Comparison of ENCODE assay signal across 8 cellular contexts in genomic region chr19:51693246-51693645, GRCh38. TPM values are rescaled to one million over a fixed set of nuclear protein-coding genes. Genes with fewer than 3 reads are reported as not detected.
DNase-seq lines count a peak whose midpoint lies in the region; ATAC-seq and TF ChIP-seq lines count a peak whose summit lies in the region.

SPACA6 (plus strand) TSS chr19:51693330; CDS start chr19:51693527, 197 bp downstream.

- peak within 1 kb of the TSS in 1 of 2 donors; percentile 35 for H3K9ac ChIP-seq in colonic mucosa (ENCODE audit: low read depth in 2 of 2, low read length in 2 of 2)

- POLR2A ChIA-PET in PC-9 (lab: Charles Lee; ENCODE audit: unreplicated experiment): no interaction called here

- H3F3A ChIP-seq in PC-9 (ENCODE audit: insufficient read depth, low read depth): peaks cover 3% of the 10 kb centered on the region; the same call in 1 of the 2 replicates

- TF ChIP-seq POLR2A in thyroid gland (IDR thresholded peaks at IDR 0.05): no peak

- H3K79me2 ChIP-seq in PC-9 (ENCODE audit: low read depth): peaks cover 37% of the 10 kb centered on the region

- intact Hi-C loops in PC-9 (cut with micrococcal nuclease; ENCODE audit: unreplicated experiment) (no loop called here), thyroid gland (cut with DNase I) (no loop called here), colonic mucosa (cut with DNase I) (no loop called here)

- H3K4me1 ChIP-seq in PC-9 (replicated peaks; ENCODE audit: insufficient read depth) (peaks cover 13% of the 10 kb centered on the region), thyroid gland (peaks cover 21 to 22% of the 10 kb centered on the region in 2 donors), colonic mucosa (no peaks in the 10 kb centered on the region)

- H3K27ac ChIP-seq in PC-9: no peak within 1 kb of the TSS
- peak within 1 kb of the TSS in 2 of 3 donors; percentile 94 to 99 for H3K27ac ChIP-seq in thyroid gland
- no peak within 1 kb of the TSS for H3K27ac ChIP-seq in colonic mucosa

- H3K9me2 ChIP-seq in PC-9 (ENCODE audit: insufficient read depth): no peaks in the 10 kb centered on the region

- DNase-seq in PC-9: no peak
- no peak for DNase-seq in dermis blood vessel endothelial cell
- no peak for DNase-seq in mesenteric fat pad (ENCODE audit: low spot score)
- DNase-seq in thyroid gland: no peak
- DNase-seq in GM19238 (ENCODE audit: insufficient read length, low spot score): no peak
- no peak for DNase-seq in colonic mucosa

- TF ChIP-seq CTCF in PC-9 (conservative IDR thresholded peaks at IDR 0.05) (no peak), thyroid gland (IDR thresholded peaks at IDR 0.05) (no peak), colonic mucosa (IDR thresholded peaks at IDR 0.05) (no peak)

- no peaks in the 10 kb centered on the region for H3K9me3 ChIP-seq in PC-9 (ENCODE audit: insufficient read depth, low read depth)
- H3K9me3 ChIP-seq in thyroid gland: no peaks in the 10 kb centered on the region
- no peaks in the 10 kb centered on the region for H3K9me3 ChIP-seq in colonic mucosa

- H2AFZ ChIP-seq in PC-9: no peak within 1 kb of the TSS

- 80 to 89% methylated on average over 8 of the region's 8 CpGs for WGBS in thyroid gland, 2 donors

- H3K27me3 ChIP-seq in PC-9 (ENCODE audit: insufficient read depth, low read depth) (no peaks in the 10 kb centered on the region), thyroid gland (no peaks in the 10 kb centered on the region), colonic mucosa (peaks cover 3% of the 10 kb centered on the region)

- no TSS peak for BruUV-seq in PC-9 (replicated peaks; lab: Mats Ljungman, UMichigan)

- H4K20me1 ChIP-seq in PC-9 (ENCODE audit: insufficient read depth): peaks cover 21% of the 10 kb centered on the region; the same call in 1 of the 2 replicates

- ATAC-seq in HG02642 (IDR thresholded peaks at IDR 0.05; ENCODE audit: poor library complexity, unreplicated experiment) (no peak), HG03469 (IDR thresholded peaks at IDR 0.05; ENCODE audit: unreplicated experiment) (no peak)

- CTCF ChIA-PET in PC-9 (lab: Charles Lee): no interaction called here

- H3K36me3 ChIP-seq in PC-9 (ENCODE audit: low read depth): peaks cover 8% of the 10 kb centered on the region; the same call in 1 of the 2 replicates
- H3K36me3 ChIP-seq in thyroid gland: peaks cover 13 to 35% of the 10 kb centered on the region in 2 donors
- H3K36me3 ChIP-seq in colonic mucosa: no peaks in the 10 kb centered on the region

- H3K4me2 ChIP-seq in PC-9: no peak within 1 kb of the TSS

- H3K4me3 ChIP-seq in PC-9 (no peak within 1 kb of the TSS), thyroid gland (replicated peaks in 1 of 3) (no peak within 1 kb of the TSS), colonic mucosa (no peak within 1 kb of the TSS)

RNA-seq across cellular contexts. Expression of gene SPACA6, which starts in this region (rescaled TPM):
- total RNA-seq in PC-9 (2021): 29.5 and 40.5 TPM in 2 replicates
- total RNA-seq in dermis blood vessel endothelial cell: 3.5 and 12.9 TPM in 2 replicates
- total RNA-seq in mesenteric fat pad: 24.0 TPM
- 10 to 100 TPM; 11.9 to 26.2 (median 20.4) TPM for total RNA-seq in thyroid gland
- total RNA-seq in colonic mucosa: 1 to 10 TPM; 3.0 to 4.3 TPM

Comparison
In these comparisons a context has a peak if more than half of its experiments do, and no peak if none do; other contexts are left out.
1. H3K27ac ChIP-seq: peak in thyroid gland (2 of 3); none in PC-9 (single experiment) and colonic mucosa (single experiment).